Comparison of ENCODE assay signal across 1 cellular context in the genomic region with DNA sequence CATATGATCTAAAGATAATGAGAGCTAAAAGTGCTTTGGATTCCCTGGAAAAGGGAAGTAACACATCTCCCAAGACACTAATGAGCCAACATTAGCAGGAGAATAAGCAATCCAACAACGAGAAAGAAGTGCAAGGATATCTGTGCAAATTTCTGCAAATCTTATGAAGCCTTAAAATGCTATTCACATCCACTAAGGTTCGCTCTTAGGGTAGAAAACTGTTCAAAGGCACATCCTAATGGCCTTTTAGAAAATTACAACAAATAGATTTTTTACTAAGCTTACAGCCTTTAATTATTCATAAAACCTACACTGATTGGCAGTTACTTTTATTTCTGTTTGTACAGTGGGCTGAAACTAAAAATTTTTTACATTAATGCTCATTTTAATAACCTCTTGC.
TF ChIP-seq lines count a peak whose summit lies in the region.

No MANE protein-coding gene starts in this region.

TF ChIP-seq in SK-N-SH, 30 proteins besides CTCF, POLR2A, EP300 and RAD21 (continued from another document):
- TF ChIP-seq, protein P1, sequence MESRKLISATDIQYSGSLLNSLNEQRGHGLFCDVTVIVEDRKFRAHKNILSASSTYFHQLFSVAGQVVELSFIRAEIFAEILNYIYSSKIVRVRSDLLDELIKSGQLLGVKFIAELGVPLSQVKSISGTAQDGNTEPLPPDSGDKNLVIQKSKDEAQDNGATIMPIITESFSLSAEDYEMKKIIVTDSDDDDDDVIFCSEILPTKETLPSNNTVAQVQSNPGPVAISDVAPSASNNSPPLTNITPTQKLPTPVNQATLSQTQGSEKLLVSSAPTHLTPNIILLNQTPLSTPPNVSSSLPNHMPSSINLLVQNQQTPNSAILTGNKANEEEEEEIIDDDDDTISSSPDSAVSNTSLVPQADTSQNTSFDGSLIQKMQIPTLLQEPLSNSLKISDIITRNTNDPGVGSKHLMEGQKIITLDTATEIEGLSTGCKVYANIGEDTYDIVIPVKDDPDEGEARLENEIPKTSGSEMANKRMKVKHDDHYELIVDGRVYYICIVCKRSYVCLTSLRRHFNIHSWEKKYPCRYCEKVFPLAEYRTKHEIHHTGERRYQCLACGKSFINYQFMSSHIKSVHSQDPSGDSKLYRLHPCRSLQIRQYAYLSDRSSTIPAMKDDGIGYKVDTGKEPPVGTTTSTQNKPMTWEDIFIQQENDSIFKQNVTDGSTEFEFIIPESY (IDR thresholded peaks at IDR 0.05; ENCODE audit: borderline replicate concordance, low read depth): no peak
- TF ChIP-seq EZH2phosphoT487 (IDR thresholded peaks at IDR 0.05; ENCODE audit: borderline replicate concordance, low read depth) (no peak), NFIC (IDR thresholded peaks at IDR 0.05; ENCODE audit: borderline replicate concordance) (no peak), FOSL2 (IDR thresholded peaks at IDR 0.05; ENCODE audit: borderline replicate concordance, low read depth) (no peak), YY1 (IDR thresholded peaks at IDR 0.05; ENCODE audit: low read depth) (no peak), SMC3 (IDR thresholded peaks at IDR 0.05; ENCODE audit: low read depth, low read length) (no peak), RFX5 (IDR thresholded peaks at IDR 0.05; ENCODE audit: low read length) (no peak), GATA2 (CRISPR knock-in tag; IDR thresholded peaks at IDR 0.05) (no peak), JUND (IDR thresholded peaks at IDR 0.05) (no peak), CHD2 (IDR thresholded peaks at IDR 0.05; ENCODE audit: low read length, partially characterized antibody) (no peak), POLR2AphosphoS5 (IDR thresholded peaks at IDR 0.05; ENCODE audit: low read depth, low read length) (no peak)
- TF ChIP-seq, protein P2, sequence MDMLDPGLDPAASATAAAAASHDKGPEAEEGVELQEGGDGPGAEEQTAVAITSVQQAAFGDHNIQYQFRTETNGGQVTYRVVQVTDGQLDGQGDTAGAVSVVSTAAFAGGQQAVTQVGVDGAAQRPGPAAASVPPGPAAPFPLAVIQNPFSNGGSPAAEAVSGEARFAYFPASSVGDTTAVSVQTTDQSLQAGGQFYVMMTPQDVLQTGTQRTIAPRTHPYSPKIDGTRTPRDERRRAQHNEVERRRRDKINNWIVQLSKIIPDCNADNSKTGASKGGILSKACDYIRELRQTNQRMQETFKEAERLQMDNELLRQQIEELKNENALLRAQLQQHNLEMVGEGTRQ (IDR thresholded peaks at IDR 0.05; ENCODE audit: borderline replicate concordance, low read depth, low read length): no peak
